ENCODE assay signal across 8 cellular contexts in the genomic region with DNA sequence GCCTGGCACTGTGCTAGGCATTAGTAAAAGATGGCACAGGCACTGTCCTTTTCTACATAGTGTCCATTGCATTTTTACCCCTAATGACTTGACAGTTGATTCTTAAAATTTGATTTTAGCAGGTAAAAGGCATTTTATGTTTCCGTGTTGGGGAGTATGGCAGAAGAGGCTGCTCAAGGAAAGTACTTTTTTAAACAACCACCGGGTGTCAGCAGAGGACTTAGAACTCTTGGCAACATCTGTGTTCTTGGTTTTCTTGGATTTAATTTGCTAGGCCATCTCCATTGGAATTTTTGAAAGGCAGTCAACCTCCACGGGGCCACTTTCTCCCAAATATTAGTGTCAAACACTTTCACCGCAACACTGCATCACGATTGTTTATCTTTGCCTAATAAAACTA.
A peak's percentile ranks its signal among the peaks of the same experiment; 100 is the strongest.
DNase-seq lines count a peak whose midpoint lies in the region; ATAC-seq and TF ChIP-seq lines count a peak whose summit lies in the region.

No MANE protein-coding gene starts in this region.

- intact Hi-C loops in activated T-helper 1 cell treated with anti-CD3 and anti-CD28 coated beads, Interleukin-12 subunit alpha, Interleukin-12 subunit beta, Interleukin-2, Interleukin-4 antibody, amounts not matched to agents 30 ng/mL and 10 ng/mL and 1 ng/mL, durations not matched to agents 14 hours and 24 hours and 36 hours (cut with micrococcal nuclease) = loop anchor here (1.0 to 10.0 kb wide), 2 partner anchors 321 to 485 kb away; no protein-coding TSS in a partner anchor

- no peak overlapping the region for H2AFZ ChIP-seq in neural progenitor cell (replicated peaks)

- H3K9ac ChIP-seq in neural progenitor cell = no peak overlapping the region

- H3K9me3 ChIP-seq in neural progenitor cell (ENCODE audit: low read depth) (no peaks in the 10 kb centered on the region), T-helper 17 cell (ENCODE audit: control insufficient read depth, low read length, poor library complexity, severe bottlenecking) (peaks cover 2% of the 10 kb centered on the region)
- H3K9me3 ChIP-seq in effector memory CD4-positive, alpha-beta T cell (ENCODE audit: control insufficient read depth, low read length) = no peaks in the 10 kb centered on the region

- DNase-seq in AG08395 (ENCODE audit: low spot score) = peak; percentile 67
- DNase-seq in NCI-H2227 (lab: John Stamatoyannopoulos, UW; ENCODE audit: unreplicated experiment) = peak; percentile 71
- DNase-seq in choroid plexus epithelial cell (ENCODE audit: low read depth) = peak; percentile 63
- peak; percentile 58 for DNase-seq in neural progenitor cell (ENCODE audit: low spot score)
- DNase-seq in activated T-helper 1 cell treated with anti-CD3 and anti-CD28 coated beads, Interleukin-12 subunit alpha, Interleukin-12 subunit beta, Interleukin-2, Interleukin-4 antibody, amounts not matched to agents 30 ng/mL and 10 ng/mL and 1 ng/mL, durations not matched to agents 14 hours and 24 hours and 36 hours (ENCODE audit: low spot score) = no peak
- DNase-seq in effector memory CD4-positive, alpha-beta T cell = no peak
- no peak for DNase-seq in T-helper 17 cell

- H3K79me2 ChIP-seq in neural progenitor cell (ENCODE audit: low read depth) = no peaks in the 10 kb centered on the region

- peaks cover 2% of the 10 kb centered on the region for H3K27me3 Mint-ChIP-seq in neural progenitor cell (ENCODE audit: insufficient read depth, low read depth)
- peaks cover 2% of the 10 kb centered on the region for H3K27me3 Mint-ChIP-seq in activated T-helper 1 cell treated with anti-CD3 and anti-CD28 coated beads, Interleukin-12 subunit alpha, Interleukin-12 subunit beta, Interleukin-2, Interleukin-4 antibody, amounts not matched to agents 30 ng/mL and 10 ng/mL and 1 ng/mL, durations not matched to agents 14 hours and 24 hours and 36 hours (ENCODE audit: insufficient read depth)
- no peaks in the 10 kb centered on the region for H3K27me3 Mint-ChIP-seq in T-helper 17 cell

- H3K36me3 Mint-ChIP-seq in neural progenitor cell = no peaks in the 10 kb centered on the region
- no peaks in the 10 kb centered on the region for H3K36me3 Mint-ChIP-seq in activated T-helper 1 cell treated with anti-CD3 and anti-CD28 coated beads, Interleukin-12 subunit alpha, Interleukin-12 subunit beta, Interleukin-2, Interleukin-4 antibody, amounts not matched to agents 30 ng/mL and 10 ng/mL and 1 ng/mL, durations not matched to agents 14 hours and 24 hours and 36 hours (ENCODE audit: low read depth)
- H3K36me3 Mint-ChIP-seq in T-helper 17 cell (ENCODE audit: low read depth) = no peaks in the 10 kb centered on the region

- no peaks in the 10 kb centered on the region for H3K27me3 ChIP-seq in neural progenitor cell
- no peaks in the 10 kb centered on the region for H3K27me3 ChIP-seq in effector memory CD4-positive, alpha-beta T cell (replicated peaks; ENCODE audit: control insufficient read depth, insufficient read depth, low read length, poor library complexity, severe bottlenecking)

- no peak overlapping the region for H3K27ac Mint-ChIP-seq in neural progenitor cell
- H3K27ac Mint-ChIP-seq in activated T-helper 1 cell treated with anti-CD3 and anti-CD28 coated beads, Interleukin-12 subunit alpha, Interleukin-12 subunit beta, Interleukin-2, Interleukin-4 antibody, amounts not matched to agents 30 ng/mL and 10 ng/mL and 1 ng/mL, durations not matched to agents 14 hours and 24 hours and 36 hours = no peak overlapping the region
- H3K27ac Mint-ChIP-seq in T-helper 17 cell = no peak overlapping the region

- H3K9me3 Mint-ChIP-seq in neural progenitor cell = no peaks in the 10 kb centered on the region
- H3K9me3 Mint-ChIP-seq in activated T-helper 1 cell treated with anti-CD3 and anti-CD28 coated beads, Interleukin-12 subunit alpha, Interleukin-12 subunit beta, Interleukin-2, Interleukin-4 antibody, amounts not matched to agents 30 ng/mL and 10 ng/mL and 1 ng/mL, durations not matched to agents 14 hours and 24 hours and 36 hours = no peaks in the 10 kb centered on the region

- TF ChIP-seq CTCF in GM12872 (IDR thresholded peaks at IDR 0.05; ENCODE audit: insufficient read depth, low read depth, low read length) (peak; percentile 27; the same call in 1 of the 3 replicates), choroid plexus epithelial cell (conservative IDR thresholded peaks at IDR 0.05; ENCODE audit: low read depth, low read length) (peak; percentile 55), neural progenitor cell (IDR thresholded peaks at IDR 0.05) (peak; percentile 58)

- ATAC-seq in T-helper 17 cell = no peak

- no peaks in the 10 kb centered on the region for H3K36me3 ChIP-seq in neural progenitor cell
- no peaks in the 10 kb centered on the region for H3K36me3 ChIP-seq in effector memory CD4-positive, alpha-beta T cell (ENCODE audit: control insufficient read depth, insufficient read depth, low read length)

- no peaks in the 10 kb centered on the region for H4K20me1 ChIP-seq in neural progenitor cell (ENCODE audit: low read depth)

- H3F3A ChIP-seq in neural progenitor cell (ENCODE audit: low read depth) = no peaks in the 10 kb centered on the region

- H3K4me3 Mint-ChIP-seq in neural progenitor cell (no peak overlapping the region), T-helper 17 cell (no peak overlapping the region)
- H3K4me3 Mint-ChIP-seq in activated T-helper 1 cell treated with anti-CD3 and anti-CD28 coated beads, Interleukin-12 subunit alpha, Interleukin-12 subunit beta, Interleukin-2, Interleukin-4 antibody, amounts not matched to agents 30 ng/mL and 10 ng/mL and 1 ng/mL, durations not matched to agents 14 hours and 24 hours and 36 hours = no peak overlapping the region

- no peak overlapping the region for H3K4me3 ChIP-seq in choroid plexus epithelial cell (ENCODE audit: low read depth, low read length)
- no peak overlapping the region for H3K4me3 ChIP-seq in neural progenitor cell
- H3K4me3 ChIP-seq in effector memory CD4-positive, alpha-beta T cell (ENCODE audit: insufficient read depth, low read depth, low read length, poor library complexity, severe bottlenecking) = no peak overlapping the region

- H3K4me1 Mint-ChIP-seq in neural progenitor cell = no peaks in the 10 kb centered on the region
- no peaks in the 10 kb centered on the region for H3K4me1 Mint-ChIP-seq in activated T-helper 1 cell treated with anti-CD3 and anti-CD28 coated beads, Interleukin-12 subunit alpha, Interleukin-12 subunit beta, Interleukin-2, Interleukin-4 antibody, amounts not matched to agents 30 ng/mL and 10 ng/mL and 1 ng/mL, durations not matched to agents 14 hours and 24 hours and 36 hours (ENCODE audit: low read depth)
- H3K4me1 Mint-ChIP-seq in T-helper 17 cell = no peaks in the 10 kb centered on the region

- H3K4me2 ChIP-seq in neural progenitor cell = no peak overlapping the region

- no peaks in the 10 kb centered on the region for H3K4me1 ChIP-seq in neural progenitor cell
- H3K4me1 ChIP-seq in effector memory CD4-positive, alpha-beta T cell (ENCODE audit: control insufficient read depth, insufficient read depth, low read length, poor library complexity, severe bottlenecking) = no peaks in the 10 kb centered on the region

- no peak overlapping the region for H3K27ac ChIP-seq in neural progenitor cell
- H3K27ac ChIP-seq in effector memory CD4-positive, alpha-beta T cell (ENCODE audit: insufficient read depth, low read length, poor library complexity, severe bottlenecking) = no peak overlapping the region

Comparison
In these comparisons a context has a peak if more than half of its experiments do, and no peak if none do; other contexts are left out.
1. DNase-seq: peak in AG08395 (single experiment), NCI-H2227 (single experiment), choroid plexus epithelial cell (single experiment) and neural progenitor cell (single experiment); none in activated T-helper 1 cell treated with anti-CD3 and anti-CD28 coated beads, Interleukin-12 subunit alpha, Interleukin-12 subunit beta, Interleukin-2, Interleukin-4 antibody, amounts not matched to agents 30 ng/mL and 10 ng/mL and 1 ng/mL, durations not matched to agents 14 hours and 24 hours and 36 hours (single experiment), effector memory CD4-positive, alpha-beta T cell (0 of 3) and T-helper 17 cell (0 of 3).
2. Peak in every context shown above with its lines, with median percentiles within 50 percentile points of each other: CTCF ChIP-seq.